In the genomic region with DNA sequence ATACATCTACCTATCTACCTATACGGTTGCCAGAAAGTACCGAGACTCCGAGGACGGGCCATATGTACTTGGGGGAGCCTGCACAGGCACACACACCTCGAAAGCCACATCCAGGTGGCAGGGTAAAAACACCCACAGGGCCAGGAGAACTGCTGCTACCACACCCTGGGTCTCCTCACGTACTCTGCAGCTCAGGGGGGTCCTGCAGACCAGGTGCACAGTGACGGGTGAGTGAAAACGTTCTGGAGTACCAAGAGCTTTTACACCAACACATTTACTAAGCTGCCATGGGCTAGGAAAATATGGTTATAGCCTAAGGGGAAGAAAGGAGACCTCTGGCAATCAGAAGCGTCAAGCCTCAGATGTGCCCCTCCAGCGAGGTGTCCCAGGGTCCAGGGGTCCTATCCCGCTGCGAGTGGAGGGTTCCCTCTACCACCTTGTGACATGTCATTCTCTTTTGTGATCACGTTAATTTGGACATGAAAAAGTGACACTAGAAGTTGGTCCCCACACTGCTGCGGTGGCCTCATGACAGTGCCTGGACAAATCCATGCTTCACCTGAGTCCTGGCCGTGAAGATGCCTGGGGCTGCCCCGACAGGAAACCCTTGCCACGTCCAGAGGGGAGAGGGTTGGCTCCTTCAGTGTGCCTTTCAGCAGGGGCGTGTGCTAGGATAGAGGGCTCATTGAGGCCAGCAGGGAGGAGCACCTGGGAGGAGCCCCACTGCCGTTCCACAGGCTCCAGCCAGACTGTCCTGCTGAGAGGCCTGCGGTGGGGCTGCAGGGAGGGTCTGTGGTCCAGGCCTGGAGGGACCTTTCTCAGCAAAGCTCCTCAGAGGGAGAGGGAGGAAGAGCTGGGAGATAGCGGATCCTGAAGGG, we compare ENCODE assay signal across 11 cellular contexts. TPM values are rescaled to one million over a fixed set of nuclear protein-coding genes. Genes with fewer than 3 reads are reported as not detected.
DNase-seq lines count a peak whose midpoint lies in the region; ATAC-seq, FAIRE-seq and TF ChIP-seq lines count a peak whose summit lies in the region.
"Had no signal": no experiment of that assay in that cellular context is flagged by ENCODE, and none has a peak within 500 bp of the region (broad histone marks: within the 10 kb centered on the region; RNA-seq: fewer than 3 reads in every experiment).

No MANE protein-coding gene starts in this region.

- 42 to 67% (median 54%) methylated on average over 21 of the region's 21 CpGs for WGBS in small intestine, 3 donors

- H3K27ac ChIP-seq in HCT116 (ENCODE audit: low read depth, low read length) = no peak overlapping the region
- peak overlapping the region; percentile 32 to 33 for H3K27ac ChIP-seq in small intestine (ENCODE audit: low read depth in 1 of 2, low read length in 1 of 2)
- H3K27ac ChIP-seq: ovary had no signal

- no peak for TF ChIP-seq CTCF in HCT116 (IDR thresholded peaks at IDR 0.05 in 2 of 3, conservative IDR thresholded peaks at IDR 0.05 in 1 of 3; ENCODE audit: borderline replicate concordance in 1 of 3, insufficient read depth in 1 of 3, low read depth in 2 of 3, low read length in 2 of 3)
- no peak for TF ChIP-seq CTCF in WTC11 (IDR thresholded peaks at IDR 0.05)
- no peak for TF ChIP-seq CTCF in fibroblast of the aortic adventitia (IDR thresholded peaks at IDR 0.05; ENCODE audit: insufficient read depth, low read length)
- TF ChIP-seq CTCF in BE2C (IDR thresholded peaks at IDR 0.05; ENCODE audit: low read depth, low read length) = no peak

- H3K36me3 ChIP-seq in HCT116 (ENCODE audit: control insufficient read depth in 1 of 2, insufficient read depth in 2 of 2, low read length in 2 of 2) = peaks cover 2 to 10% of the 10 kb centered on the region in 2 experiments; a peak in 2 of 4 replicates
- no peaks in the 10 kb centered on the region for H3K36me3 ChIP-seq in small intestine (ENCODE audit: control insufficient read depth in 2 of 2, insufficient read depth in 2 of 2, low read length in 2 of 2)
- peaks cover 3% of the 10 kb centered on the region; the same call in 1 of the 2 replicates for H3K36me3 ChIP-seq in BE2C
- H3K36me3 ChIP-seq: ovary had no signal

- H3K9me3 Mint-ChIP-seq in WTC11 = peaks cover 19% of the 10 kb centered on the region

- H4K20me1 ChIP-seq in HCT116 (ENCODE audit: insufficient read depth) = no peaks in the 10 kb centered on the region

- no TSS peak for BruUV-seq in HCT116 (replicated peaks; lab: Mats Ljungman, UMichigan)

- FAIRE-seq in small intestine (lab: Jason Lieb, UNC) = no peak

- H3K79me2 ChIP-seq in HCT116 (ENCODE audit: insufficient read depth, low read length) = peaks cover 62% of the 10 kb centered on the region

- peaks cover 22% of the 10 kb centered on the region for H3K4me1 Mint-ChIP-seq in WTC11

- peak overlapping the region; percentile 85 for H3K4me3 Mint-ChIP-seq in WTC11

- CTCF ChIA-PET in HCT116 (lab: Charles Lee) (no interaction called here), WTC11 (lab: Charles Lee) (no interaction called here)

- no peaks in the 10 kb centered on the region for H3K9me2 ChIP-seq in HCT116 (ENCODE audit: insufficient read depth)

- RAD21 ChIA-PET in HCT116 (lab: Charles Lee; ENCODE audit: low non-redundant PET in 1 of 2, low total read pairs in 2 of 2, uncharacterized antibody in 2 of 2, unreplicated experiment in 2 of 2) = no interaction called here

- H3K27me3 ChIP-seq in HCT116 (ENCODE audit: insufficient read depth, low read length) = no peaks in the 10 kb centered on the region
- no peaks in the 10 kb centered on the region for H3K27me3 ChIP-seq in small intestine (ENCODE audit: control insufficient read depth in 2 of 2, insufficient read depth in 2 of 2, low read length in 2 of 2)
- no peaks in the 10 kb centered on the region for H3K27me3 ChIP-seq in BE2C
- H3K27me3 ChIP-seq: ovary, tibial artery had no signal

- H2AFZ ChIP-seq in HCT116 (ENCODE audit: low read depth, low read length, poor library complexity, severe bottlenecking) = no peak overlapping the region

- H3K27me3 Mint-ChIP-seq in WTC11 (ENCODE audit: low read depth) = peaks cover 79% of the 10 kb centered on the region

- POLR2A ChIA-PET in HCT116 (lab: Charles Lee) = no interaction called here
- POLR2A ChIA-PET in WTC11 (lab: Charles Lee) = no interaction called here

- H3K9ac ChIP-seq in HCT116 (ENCODE audit: low read length) = peak overlapping the region; percentile 83; the same call in 1 of the 2 replicates

- H3K4me1 ChIP-seq in HCT116 (ENCODE audit: control insufficient read depth in 1 of 2, insufficient read depth in 2 of 2, low read length in 2 of 2) (peaks cover 19 to 59% of the 10 kb centered on the region in 2 experiments), small intestine (ENCODE audit: control insufficient read depth in 2 of 2, insufficient read depth in 1 of 2, low read depth in 1 of 2, low read length in 1 of 2) (peaks cover 14 to 20% of the 10 kb centered on the region in 2 donors), BE2C (peaks cover 4% of the 10 kb centered on the region; the same call in 1 of the 2 replicates)

- intact Hi-C loops in HCT116 (cut with micrococcal nuclease) = no loop called here

- H3K4me3 ChIP-seq in HCT116 (replicated peaks in 1 of 2; ENCODE audit: low read depth in 1 of 2, low read length in 2 of 2) (peak overlapping the region in 1 of 2 experiments; percentile 82; a peak in 3 of 4 replicates), fibroblast of the aortic adventitia (ENCODE audit: low read depth, low read length) (peak overlapping the region; percentile 99), small intestine (ENCODE audit: low read depth in 1 of 2, low read length in 2 of 2) (peak overlapping the region in 1 of 2 donors; percentile 78), BE2C (ENCODE audit: low read depth, low read length) (no peak overlapping the region)

- H3K36me3 Mint-ChIP-seq in WTC11 = peaks cover 1% of the 10 kb centered on the region

- no peak overlapping the region for H3K27ac Mint-ChIP-seq in WTC11

- no peak for TF ChIP-seq RAD21 in HCT116 (IDR thresholded peaks at IDR 0.05; ENCODE audit: low read depth)

- DNase-seq in HCT116 (ENCODE audit: low read depth, low spot score) = no peak
- DNase-seq in WTC11 (ENCODE audit: low spot score) = no peak
- DNase-seq in fibroblast of the aortic adventitia (ENCODE audit: low read depth) = no peak
- DNase-seq in small intestine = peak; percentile 50
- no peak for DNase-seq in BE2C
- DNase-seq in amniotic stem cell (lab: John Stamatoyannopoulos, UW) = no peak
- DNase-seq in NOMO-1 treated with dmso at 0.1 percent for 144 hours (lab: John Stamatoyannopoulos, UW; ENCODE audit: unreplicated experiment) = no peak
- DNase-seq: activated CD4-positive, alpha-beta T cell treated with anti-CD3 and anti-CD28 coated beads, Interleukin-2, amount 50 U/mL, for 48 hours; NCI-H446 had no signal

- peak overlapping the region; percentile 92 for H3K4me2 ChIP-seq in HCT116 (ENCODE audit: low read length)

- no peak for TF ChIP-seq POLR2A in HCT116 (IDR thresholded peaks at IDR 0.05; ENCODE audit: borderline replicate concordance, extremely low read depth, insufficient read depth, insufficient read length)

- no peak for ATAC-seq in HCT116
- ATAC-seq in WTC11 = no peak

- peaks cover 0 to under 1% of the 10 kb centered on the region in 2 experiments; a peak in 1 of 4 replicates for H3K9me3 ChIP-seq in HCT116 (ENCODE audit: control insufficient read depth in 1 of 2, insufficient read depth in 1 of 2, low read depth in 1 of 2, low read length in 2 of 2)
- no peaks in the 10 kb centered on the region for H3K9me3 ChIP-seq in small intestine (ENCODE audit: control insufficient read depth, low read depth)
- H3K9me3 ChIP-seq in BE2C = no peaks in the 10 kb centered on the region
- H3K9me3 ChIP-seq: ovary, tibial artery had no signal

TF ChIP-seq in WTC11, 78 proteins besides CTCF, POLR2A, EP300 and RAD21 (continues in another document):
- no peak for TF ChIP-seq ZNF317 (CRISPR knock-in tag; IDR thresholded peaks at IDR 0.05; ENCODE audit: borderline replicate concordance, low read depth)
- no peak for TF ChIP-seq ZNF219 (CRISPR knock-in tag; IDR thresholded peaks at IDR 0.05; ENCODE audit: borderline replicate concordance)
- TF ChIP-seq HMGA2 (CRISPR knock-in tag; IDR thresholded peaks at IDR 0.05) = no peak
- no peak for TF ChIP-seq ZNF396 (CRISPR knock-in tag; IDR thresholded peaks at IDR 0.05; ENCODE audit: borderline replicate concordance)
- no peak for TF ChIP-seq FOXP4 (CRISPR knock-in tag; IDR thresholded peaks at IDR 0.05)

RNA-seq across cellular contexts. Expression of gene CANT1, which starts 1.8 kb away (rescaled TPM):
- total RNA-seq in HCT116 (2021; ENCODE audit: unreplicated experiment) (97.1 TPM), WTC11 (2021) (34.1 to 39.7 TPM (median 35.1 TPM) in 3 replicates), fibroblast of the aortic adventitia (ENCODE audit: low replicate concordance) (33.4 and 53.0 TPM in 2 replicates)
- polyA plus RNA-seq in HCT116 (2012) = 85.2 and 106 TPM in 2 replicates
- 10 to 100 TPM; 16.8 to 90.5 (median 20.3) TPM for polyA plus RNA-seq in small intestine
- 99.6 TPM for polyA plus RNA-seq in BE2C (2012; ENCODE audit: insufficient read depth, insufficient read length, low read depth)

RNA-seq across cellular contexts. Expression of gene C1QTNF1, which starts 16.2 kb away (rescaled TPM):
- total RNA-seq in HCT116 (2021; ENCODE audit: unreplicated experiment) (4.0 TPM), WTC11 (2021) (1.5 to 2.7 TPM (median 1.7 TPM) in 3 replicates), fibroblast of the aortic adventitia (ENCODE audit: low replicate concordance) (42.1 and 44.3 TPM in 2 replicates)
- 3.5 and 3.7 TPM in 2 replicates for polyA plus RNA-seq in HCT116 (2012)
- polyA plus RNA-seq in small intestine = 10 to 100 TPM in 1 of 3 donors, 1 to 10 TPM in 1, under 1 TPM in 1; 0.67 to 57.4 (median 2.4) TPM
- 11.1 TPM for polyA plus RNA-seq in BE2C (2012; ENCODE audit: insufficient read depth, insufficient read length, low read depth)

RNA-seq across cellular contexts. Expression of gene LGALS3BP, which starts 28.0 kb away (rescaled TPM):
- total RNA-seq in HCT116 (2021; ENCODE audit: unreplicated experiment) (389 TPM), WTC11 (2021) (57.9 to 88.6 TPM (median 86.9 TPM) in 3 replicates), fibroblast of the aortic adventitia (ENCODE audit: low replicate concordance) (87.2 and 270 TPM in 2 replicates)
- polyA plus RNA-seq in HCT116 (2012) = 454 and 562 TPM in 2 replicates
- polyA plus RNA-seq in small intestine = 100 to 1,000 TPM; 181 to 326 (median 255) TPM
- 544 TPM for polyA plus RNA-seq in BE2C (2012; ENCODE audit: insufficient read depth, insufficient read length, low read depth)
